ENCODE assay signal across 11 cellular contexts in genomic region chr6:108175592-108176279, GRCh38. TPM values are rescaled to one million over a fixed set of nuclear protein-coding genes. Genes with fewer than 3 reads are reported as not detected.
DNase-seq lines count a peak whose midpoint lies in the region; ATAC-seq, FAIRE-seq and TF ChIP-seq lines count a peak whose summit lies in the region.
"Had no signal": no experiment of that assay in that cellular context is flagged by ENCODE, and none has a peak within 500 bp of the region (broad histone marks: within the 10 kb centered on the region; RNA-seq: fewer than 3 reads in every experiment).

No MANE protein-coding gene starts in this region.

- TF ChIP-seq EP300 in stomach (IDR thresholded peaks at IDR 0.05): no peak

- H3K4me2 ChIP-seq in keratinocyte (ENCODE audit: control insufficient read depth, extremely low read depth, insufficient read depth, low read depth, low read length): peak overlapping the region; percentile 89

- H3K4me3 ChIP-seq in keratinocyte (ENCODE audit: control insufficient read depth in 2 of 3, extremely low read depth in 1 of 3, insufficient read depth in 2 of 3, low read depth in 1 of 3, low read length in 3 of 3) (peak overlapping the region in 1 of 3 experiments; percentile 65), stomach (peak overlapping the region; percentile 22 to 43 (median 32))

- no peaks in the 10 kb centered on the region for H3K9me3 ChIP-seq in keratinocyte (ENCODE audit: control insufficient read depth, low read depth, low read length)
- H3K9me3 ChIP-seq in stomach: peaks cover 0 to 7% (median 0%) of the 10 kb centered on the region in 4 donors

- H3K4me1 ChIP-seq in keratinocyte (ENCODE audit: control insufficient read depth, extremely low read depth, insufficient read depth, low read length) (peaks cover 5% of the 10 kb centered on the region), stomach (peaks cover 7 to 31% (median 24%) of the 10 kb centered on the region in 4 donors)

- peak overlapping the region; percentile 9 for H2AFZ ChIP-seq in keratinocyte (ENCODE audit: control insufficient read depth, low read length)

- H3K27ac ChIP-seq in keratinocyte (ENCODE audit: control insufficient read depth, insufficient read depth, low read length) (no peak overlapping the region), stomach (no peak overlapping the region)

- H3K36me3 ChIP-seq in keratinocyte (ENCODE audit: control insufficient read depth in 2 of 2, extremely low read depth in 1 of 2, insufficient read depth in 2 of 2, low read length in 2 of 2): no peaks in the 10 kb centered on the region
- H3K36me3 ChIP-seq in stomach: no peaks in the 10 kb centered on the region

- H3K27me3 Mint-ChIP-seq in activated T-cell treated with anti-CD3 and anti-CD28 coated beads, Interleukin-2, amount 50 U/mL, for 24 hours: peaks cover 93% of the 10 kb centered on the region
- peaks cover 82% of the 10 kb centered on the region for H3K27me3 Mint-ChIP-seq in activated CD4-positive, alpha-beta memory T cell treated with anti-CD3 and anti-CD28 coated beads, Interleukin-2, amount 10 ng/mL, durations not matched to agents 7 days and 5 days

- POLR2A ChIA-PET in activated CD4-positive, alpha-beta memory T cell treated with anti-CD3 and anti-CD28 coated beads, Interleukin-2, amount 10 ng/mL, durations not matched to agents 7 days and 5 days (lab: Charles Lee): no interaction called here

- H3K9ac ChIP-seq in keratinocyte (ENCODE audit: control insufficient read depth, extremely low read depth, insufficient read depth, low read length): no peak overlapping the region

- no peak for FAIRE-seq in keratinocyte (lab: Jason Lieb, UNC)
- FAIRE-seq: bronchial epithelial cell had no signal

- WGBS in stomach, 5 donors: 2 to 6% (median 3%) methylated on average over 23 to 38 of the region's 38 CpGs

- no peaks in the 10 kb centered on the region for H3K9me3 Mint-ChIP-seq in activated T-cell treated with anti-CD3 and anti-CD28 coated beads, Interleukin-2, amount 50 U/mL, for 24 hours
- no peaks in the 10 kb centered on the region for H3K9me3 Mint-ChIP-seq in activated CD4-positive, alpha-beta memory T cell treated with anti-CD3 and anti-CD28 coated beads, Interleukin-2, amount 10 ng/mL, durations not matched to agents 7 days and 5 days

- dilution Hi-C loops in keratinocyte (cut with MboI; ENCODE audit: extremely low pct_ligation_motif_present, low sequenced_read_pairs): no loop called here

- intact Hi-C loops in stomach (cut with DNase I; ENCODE audit: low total_unique reads): no loop called here

- no peak for ATAC-seq in HG03196 (IDR thresholded peaks at IDR 0.05; ENCODE audit: unreplicated experiment)

- DNase-seq in activated T-cell treated with anti-CD3 and anti-CD28 coated beads, Interleukin-2, amount 50 U/mL, for 24 hours: no peak
- DNase-seq in activated T-cell treated with anti-CD3 and anti-CD28 coated beads, Interleukin-2, amount 50 U/mL, for 1 hour: no peak
- DNase-seq in activated CD4-positive, alpha-beta memory T cell treated with anti-CD3 and anti-CD28 coated beads, Interleukin-2, amount 10 ng/mL, durations not matched to agents 7 days and 5 days: peak; percentile 18
- no peak for DNase-seq in keratinocyte (ENCODE audit: low read depth, low spot score)
- DNase-seq in stomach: no peak
- no peak for DNase-seq in midbrain (lab: John Stamatoyannopoulos, UW)
- no peak for DNase-seq in NCI-H187 treated with DMSO at 0.1 percent for 48 hours (lab: John Stamatoyannopoulos, UW)
- DNase-seq: NCI-H510A treated with DMSO at 0.1 percent for 48 hours had no signal

- H3K79me2 ChIP-seq in keratinocyte (ENCODE audit: control insufficient read depth, insufficient read depth, low read length): no peaks in the 10 kb centered on the region

- H3K27ac Mint-ChIP-seq in activated T-cell treated with anti-CD3 and anti-CD28 coated beads, Interleukin-2, amount 50 U/mL, for 24 hours: no peak overlapping the region
- H3K27ac Mint-ChIP-seq in activated CD4-positive, alpha-beta memory T cell treated with anti-CD3 and anti-CD28 coated beads, Interleukin-2, amount 10 ng/mL, durations not matched to agents 7 days and 5 days: no peak overlapping the region

- CTCF ChIA-PET in activated CD4-positive, alpha-beta memory T cell treated with anti-CD3 and anti-CD28 coated beads, Interleukin-2, amount 10 ng/mL, durations not matched to agents 7 days and 5 days (lab: Charles Lee): interaction anchor here (0.8 to 1.3 kb wide), 3 partner anchors 73 to 898 kb away, joined by 3 to 8 read pairs (median 3); no protein-coding TSS in a partner anchor

- H3K27me3 ChIP-seq in keratinocyte (ENCODE audit: control insufficient read depth, extremely low read depth, insufficient read depth, low read length) (peaks cover 59% of the 10 kb centered on the region), stomach (peaks cover 25 to 93% (median 60%) of the 10 kb centered on the region in 3 donors)

- peaks cover 23% of the 10 kb centered on the region for H3K4me1 Mint-ChIP-seq in activated T-cell treated with anti-CD3 and anti-CD28 coated beads, Interleukin-2, amount 50 U/mL, for 24 hours (ENCODE audit: low read depth)
- peaks cover 18% of the 10 kb centered on the region for H3K4me1 Mint-ChIP-seq in activated CD4-positive, alpha-beta memory T cell treated with anti-CD3 and anti-CD28 coated beads, Interleukin-2, amount 10 ng/mL, durations not matched to agents 7 days and 5 days

- H3K4me3 Mint-ChIP-seq in activated T-cell treated with anti-CD3 and anti-CD28 coated beads, Interleukin-2, amount 50 U/mL, for 24 hours: peak overlapping the region; percentile 55
- H3K4me3 Mint-ChIP-seq in activated CD4-positive, alpha-beta memory T cell treated with anti-CD3 and anti-CD28 coated beads, Interleukin-2, amount 10 ng/mL, durations not matched to agents 7 days and 5 days: peak overlapping the region; percentile 18

- H4K20me1 ChIP-seq in keratinocyte (ENCODE audit: control insufficient read depth, extremely low read depth, insufficient read depth, low read length): no peaks in the 10 kb centered on the region

- TF ChIP-seq CTCF in keratinocyte (optimal IDR thresholded peaks at IDR 0.05 in 1 of 3, IDR thresholded peaks at IDR 0.05 in 1 of 3, conservative IDR thresholded peaks at IDR 0.05 in 1 of 3; ENCODE audit: extremely low read depth in 1 of 3, insufficient read depth in 2 of 3, low read length in 3 of 3) (peak; percentile 26 to 54 (median 30)), stomach (IDR thresholded peaks at IDR 0.05) (peak in 3 of 7 experiments; percentile 3 to 10 (median 6))

- no peaks in the 10 kb centered on the region for H3K36me3 Mint-ChIP-seq in activated T-cell treated with anti-CD3 and anti-CD28 coated beads, Interleukin-2, amount 50 U/mL, for 24 hours (ENCODE audit: low read depth)
- H3K36me3 Mint-ChIP-seq in activated CD4-positive, alpha-beta memory T cell treated with anti-CD3 and anti-CD28 coated beads, Interleukin-2, amount 10 ng/mL, durations not matched to agents 7 days and 5 days (ENCODE audit: low read depth): peaks cover 6% of the 10 kb centered on the region

- no peak for TF ChIP-seq POLR2A in stomach (IDR thresholded peaks at IDR 0.05)

- no peaks in the 10 kb centered on the region for H3K9me1 ChIP-seq in keratinocyte (ENCODE audit: control insufficient read depth, extremely low read depth, insufficient read depth, low read length)

RNA-seq across cellular contexts. Expression of gene NR2E1, which starts 9.9 kb away (rescaled TPM):
- total RNA-seq in activated CD4-positive, alpha-beta memory T cell treated with anti-CD3 and anti-CD28 coated beads, Interleukin-2, amount 10 ng/mL, durations not matched to agents 7 days and 5 days: not detected
- polyA plus RNA-seq in keratinocyte: 0.04 TPM in 1 of 3 replicates, not detected in the others
- not detected for polyA plus RNA-seq in keratinocyte (2011; ENCODE audit: low read depth)
- not detected in 2 replicates for polyA plus RNA-seq in keratinocyte (2011; cell fraction: cytosol; rRNA removed)
- not detected in 2 replicates for polyA plus RNA-seq in keratinocyte (2011; cell fraction: nucleus; rRNA removed)
- polyA plus RNA-seq in keratinocyte (2012; ENCODE audit: low replicate concordance): not detected in 2 replicates
- polyA minus RNA-seq in keratinocyte: not detected in 3 replicates
- polyA minus RNA-seq in keratinocyte (2011; cell fraction: cytosol; rRNA and poly(A)+ RNA removed): not detected
- polyA minus RNA-seq in keratinocyte (2011; cell fraction: nucleus; rRNA and poly(A)+ RNA removed): not detected in 2 replicates
- total RNA-seq in stomach: not detected
- polyA plus RNA-seq in stomach: not detected
- total RNA-seq: bronchial epithelial cell, pulmonary artery endothelial cell had no signal
